ENCODE assay signal across 8 cellular contexts in the genomic region with DNA sequence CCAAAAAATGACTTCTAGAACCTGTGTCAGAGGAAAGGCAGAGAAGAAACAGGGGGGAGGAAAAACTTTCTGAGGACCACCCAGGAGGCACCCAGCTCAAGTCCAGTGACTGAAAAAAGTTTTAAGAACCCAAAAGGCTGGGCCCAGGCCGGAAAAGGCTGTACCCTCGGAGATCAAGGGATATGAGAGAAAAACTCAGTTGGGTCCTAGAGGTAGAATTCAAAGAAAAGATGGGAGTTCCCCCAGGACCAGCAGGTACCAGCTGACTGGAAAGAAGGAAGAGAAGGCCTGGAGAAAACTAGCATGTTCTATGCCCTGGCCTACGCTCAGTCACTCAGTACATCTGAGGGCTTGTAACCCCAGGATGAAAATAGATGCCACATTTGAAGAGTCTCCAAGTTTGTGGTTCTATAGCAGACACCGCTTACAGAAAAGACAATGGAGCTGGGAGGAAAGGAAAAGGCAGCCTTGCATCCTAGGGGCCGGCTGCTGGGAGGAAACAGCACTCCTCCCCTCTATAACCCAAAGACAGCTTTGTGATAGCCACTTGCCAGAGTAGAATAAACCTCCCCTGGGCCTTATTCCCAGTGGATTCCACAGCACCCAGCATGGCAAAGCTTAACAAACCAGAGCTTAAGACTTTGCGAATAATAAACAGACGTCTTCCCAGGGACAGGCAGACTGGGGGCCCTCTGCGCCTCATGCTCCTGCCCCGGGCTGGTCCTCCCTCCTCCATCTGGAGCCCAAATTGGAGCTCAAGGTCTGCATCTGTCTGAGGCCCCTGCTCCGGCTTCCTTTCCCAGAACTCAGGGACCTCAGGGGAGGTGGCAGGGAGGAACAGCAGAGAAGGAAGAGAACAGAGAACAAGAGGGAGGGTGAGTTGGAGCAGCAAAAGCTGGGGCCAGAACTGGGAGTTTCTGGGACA. TPM values are rescaled to one million over a fixed set of nuclear protein-coding genes. Genes with fewer than 3 reads are reported as not detected.
DNase-seq lines count a peak whose midpoint lies in the region; ATAC-seq and TF ChIP-seq lines count a peak whose summit lies in the region.
"Had no signal": no experiment of that assay in that cellular context is flagged by ENCODE, and none has a peak within 500 bp of the region (broad histone marks: within the 10 kb centered on the region; RNA-seq: fewer than 3 reads in every experiment).

No MANE protein-coding gene starts in this region.

- H3K9me3 ChIP-seq in IMR-90 (ENCODE audit: control insufficient read depth, insufficient read depth, low read length) (no peaks in the 10 kb centered on the region), heart right ventricle (no peaks in the 10 kb centered on the region), smooth muscle cell (replicated peaks; ENCODE audit: low read depth) (no peaks in the 10 kb centered on the region)

- no peak overlapping the region for H3K4ac ChIP-seq in IMR-90 (ENCODE audit: low read depth, low read length)

- no peaks in the 10 kb centered on the region for H3K27me3 Mint-ChIP-seq in activated T-cell treated with anti-CD3 and anti-CD28 coated beads, Interleukin-2, amount 50 U/mL, for 4 hours (ENCODE audit: low read depth)

- peaks cover 2% of the 10 kb centered on the region for H3K36me3 Mint-ChIP-seq in activated T-cell treated with anti-CD3 and anti-CD28 coated beads, Interleukin-2, amount 50 U/mL, for 4 hours (ENCODE audit: insufficient read depth)

- H4K91ac ChIP-seq in IMR-90 (ENCODE audit: insufficient read depth, low read depth, low read length) = no peak overlapping the region

- no peak overlapping the region for H2BK20ac ChIP-seq in IMR-90 (ENCODE audit: low read depth, low read length)

- WGBS in IMR-90 (ENCODE audit: extremely low coverage in 2 of 2, insufficient read length in 1 of 2), 2 experiments = 64% methylated on average over 6 of the region's 10 CpGs; no CpG with 5 or more reads in 1 of the 2 experiments
- 53 to 54% methylated on average over 10 of the region's 10 CpGs for WGBS in heart right ventricle, 2 donors
- 58% methylated on average over 10 of the region's 10 CpGs for WGBS in smooth muscle cell (ENCODE audit: low lambda C conversion rate)

- peak overlapping the region; percentile 74 for H3K4me3 Mint-ChIP-seq in activated T-cell treated with anti-CD3 and anti-CD28 coated beads, Interleukin-2, amount 50 U/mL, for 4 hours

- H2BK5ac ChIP-seq in IMR-90 (ENCODE audit: low read depth, low read length, poor library complexity, severe bottlenecking) = no peak overlapping the region

- peaks cover 86% of the 10 kb centered on the region for H3K4me1 Mint-ChIP-seq in activated T-cell treated with anti-CD3 and anti-CD28 coated beads, Interleukin-2, amount 50 U/mL, for 4 hours (ENCODE audit: low read depth)

- 0 out of 4 replicates have a peak overlapping the region, but pooled peaks of 1 of the 2 experiments have one; percentile 34 for H4K8ac ChIP-seq in IMR-90 (ENCODE audit: low read depth in 2 of 2, low read length in 2 of 2)

- peaks cover 15% of the 10 kb centered on the region for H3K4me1 ChIP-seq in IMR-90 (ENCODE audit: control insufficient read depth, insufficient read depth, low read length)
- peaks cover 23 to 91% (median 64%) of the 10 kb centered on the region in 9 donors for H3K4me1 ChIP-seq in heart right ventricle
- H3K4me1 ChIP-seq in smooth muscle cell (ENCODE audit: low read depth) = peaks cover 12% of the 10 kb centered on the region

- H3K27me3 ChIP-seq in IMR-90 (ENCODE audit: control insufficient read depth, insufficient read depth, low read length) (no peaks in the 10 kb centered on the region), heart right ventricle (no peaks in the 10 kb centered on the region), smooth muscle cell (ENCODE audit: low read depth) (no peaks in the 10 kb centered on the region)

- no peak overlapping the region; the same call in 1 of the 2 replicates for H2BK120ac ChIP-seq in IMR-90 (ENCODE audit: low read depth, low read length)

- intact Hi-C loops in IMR-90 (cut with micrococcal nuclease) (loop anchor here (5.0 to 10.0 kb wide), 2 partner anchors 119 to 677 kb away; partner anchors contain the start of genes BYSL and MED20), heart right ventricle (cut with DNase I) (loop anchor here (5.0 kb wide), 5 partner anchors 99 to 259 kb away; partner anchors contain the start of genes BYSL (in 4 of the 10), MED20 (in 4 of the 10), CCND3 (in 2 of the 10) and PRICKLE4 (in 1 of the 10))

- H3K23ac ChIP-seq in IMR-90 (ENCODE audit: low read depth, low read length) = no peak overlapping the region; the same call in 1 of the 2 replicates

- no peak overlapping the region for H2BK15ac ChIP-seq in IMR-90 (ENCODE audit: low read depth, low read length)

- peak overlapping the region; percentile 74 for H2AFZ ChIP-seq in IMR-90 (replicated peaks; ENCODE audit: low read length, poor library complexity)
- H2AFZ ChIP-seq in smooth muscle cell (ENCODE audit: low read depth) = peak overlapping the region; percentile 35

- CTCF ChIA-PET in IMR-90 (lab: Yijun Ruan, JAX) = interaction anchor here (0.6 to 1.3 kb wide), 3 partner anchors 22 to 240 kb away, joined by 4 to 5 read pairs (median 4); partner anchors contain the start of genes BYSL and MED20

- H3K9ac ChIP-seq in IMR-90 (ENCODE audit: low read depth, low read length) (no peak overlapping the region; the same call in 1 of the 2 replicates), smooth muscle cell (ENCODE audit: low read depth) (no peak overlapping the region)

- H3K4me2 ChIP-seq in IMR-90 (ENCODE audit: low read depth, low read length) (no peak overlapping the region), smooth muscle cell (no peak overlapping the region)

- no peak for TF ChIP-seq POLR2A in IMR-90 (IDR thresholded peaks at IDR 0.05; ENCODE audit: low read depth, low read length)

- H4K20me1 ChIP-seq in IMR-90 (ENCODE audit: insufficient read depth, low read length) = no peaks in the 10 kb centered on the region
- H4K20me1 ChIP-seq in smooth muscle cell (ENCODE audit: low read depth) = no peaks in the 10 kb centered on the region

- H3K9me1 ChIP-seq in IMR-90 (ENCODE audit: insufficient read depth, low read length) = peaks cover 3% of the 10 kb centered on the region; the same call in 1 of the 2 replicates

- POLR2A ChIA-PET in IMR-90 (lab: Charles Lee; ENCODE audit: unreplicated experiment) = no interaction called here

- DNase-seq in IMR-90 (no peak), heart right ventricle (peak; percentile 30 to 63), smooth muscle cell (lab: John Stamatoyannopoulos, UW; ENCODE audit: unreplicated experiment) (no peak), NCI-H1048 (lab: John Stamatoyannopoulos, UW) (no peak), NCI-H146 treated with DMSO at 0.1 percent for 48 hours (lab: John Stamatoyannopoulos, UW; ENCODE audit: unreplicated experiment) (no peak), NCI-H1436 (lab: John Stamatoyannopoulos, UW) (no peak)
- DNase-seq in activated T-cell treated with anti-CD3 and anti-CD28 coated beads, Interleukin-2, amount 50 U/mL, for 4 hours = no peak
- DNase-seq: PC-3 had no signal

- TF ChIP-seq CTCF in IMR-90 (conservative IDR thresholded peaks at IDR 0.05; ENCODE audit: low read depth, low read length) (no peak), heart right ventricle (IDR thresholded peaks at IDR 0.05) (no peak), smooth muscle cell (IDR thresholded peaks at IDR 0.05; ENCODE audit: borderline replicate concordance, insufficient read depth, poor library complexity, severe bottlenecking) (no peak)

- no peaks in the 10 kb centered on the region for H3K36me3 ChIP-seq in IMR-90 (ENCODE audit: control insufficient read depth, insufficient read depth, low read length)
- H3K36me3 ChIP-seq in heart right ventricle = no peaks in the 10 kb centered on the region
- H3K36me3 ChIP-seq in smooth muscle cell (ENCODE audit: low read depth) = no peaks in the 10 kb centered on the region

- peaks cover 13% of the 10 kb centered on the region for H3F3A ChIP-seq in smooth muscle cell (ENCODE audit: low read depth)

- H3K9me3 Mint-ChIP-seq in activated T-cell treated with anti-CD3 and anti-CD28 coated beads, Interleukin-2, amount 50 U/mL, for 4 hours = no peaks in the 10 kb centered on the region

- peak overlapping the region; percentile 7 for H2AK9ac ChIP-seq in IMR-90 (replicated peaks; ENCODE audit: low read depth, low read length, poor library complexity)

- no peak overlapping the region for H3K27ac ChIP-seq in IMR-90 (ENCODE audit: insufficient read depth, low read length)
- H3K27ac ChIP-seq in heart right ventricle = peak overlapping the region; percentile 55 to 84 (median 68)
- no peak overlapping the region for H3K27ac ChIP-seq in smooth muscle cell (ENCODE audit: low read depth)

- no peaks in the 10 kb centered on the region for H3K79me1 ChIP-seq in IMR-90 (ENCODE audit: low read depth in 1 of 2, low read length in 2 of 2)

- dilution Hi-C loops in IMR-90 (cut with HindIII; ENCODE audit: low sequenced_read_pairs, unreplicated experiment) = loop anchor here (10.0 kb wide), 1 partner anchor 117 kb away; the partner anchor contains the start of genes BYSL and MED20

- H3K18ac ChIP-seq in IMR-90 (ENCODE audit: low read depth, low read length) = no peak overlapping the region

- H4K5ac ChIP-seq in IMR-90 (ENCODE audit: low read depth, low read length) = no peak overlapping the region; the same call in 1 of the 2 replicates

- in situ Hi-C loops in IMR-90 (cut with MboI; ENCODE audit: low sequenced_read_pairs) = loop anchor here (5.0 kb wide), 2 partner anchors 104 to 194 kb away; no protein-coding TSS in a partner anchor

- H3K14ac ChIP-seq in IMR-90 (replicated peaks; ENCODE audit: low read depth, low read length) = no peak overlapping the region

- H2AK5ac ChIP-seq in IMR-90 (ENCODE audit: low read depth, low read length) = no peak overlapping the region

- no peak for ATAC-seq in IMR-90 (ENCODE audit: low read depth)
- no peak for ATAC-seq in activated T-cell treated with anti-CD3 and anti-CD28 coated beads, Interleukin-2, amount 50 U/mL, for 4 hours
- ATAC-seq in heart right ventricle = peak in 5 of 8 donors; percentile 10 to 51 (median 18)
- ATAC-seq: PC-3 had no signal

- H3K4me3 ChIP-seq in IMR-90 (ENCODE audit: insufficient read depth, low read depth, low read length) = no peak overlapping the region
- H3K4me3 ChIP-seq in heart right ventricle = peak overlapping the region in 1 of 10 donors; percentile 21
- H3K4me3 ChIP-seq in smooth muscle cell = no peak overlapping the region

- no peaks in the 10 kb centered on the region for H3K79me2 ChIP-seq in smooth muscle cell (ENCODE audit: low read depth)

- no TSS peak for BruUV-seq in IMR-90 (replicated peaks; lab: Mats Ljungman, UMichigan)

- TF ChIP-seq RAD21 in IMR-90 (IDR thresholded peaks at IDR 0.05; ENCODE audit: low read length) = no peak

- no peak overlapping the region for H3K56ac ChIP-seq in IMR-90 (ENCODE audit: extremely low read depth, insufficient read depth, low read length)

RNA-seq across cellular contexts. Expression of gene TAF8, which starts 8.9 kb away (rescaled TPM):
- total RNA-seq in IMR-90 (2012; rRNA removed) = 19.7 and 22.8 TPM in 2 replicates
- 14.3 and 21.0 TPM in 2 replicates for polyA plus RNA-seq in IMR-90 (2012; rRNA removed)
- polyA plus RNA-seq in IMR-90 (2012; cell fraction: cytosol; rRNA removed) = 10.0 and 13.9 TPM in 2 replicates
- polyA plus RNA-seq in IMR-90 (2012; cell fraction: nucleus; rRNA removed; ENCODE audit: low replicate concordance) = 15.2 and 21.3 TPM in 2 replicates
- total RNA-seq in activated T-cell treated with anti-CD3 and anti-CD28 coated beads, Interleukin-2, amount 50 U/mL, for 4 hours = 10 to 100 TPM; 35.7 to 39.9 (median 38.2) TPM
- 10 to 100 TPM; 21.0 to 38.1 (median 31.6) TPM for total RNA-seq in heart right ventricle
- polyA plus RNA-seq in heart right ventricle = 10 to 100 TPM; 15.2 to 20.1 TPM
- total RNA-seq in smooth muscle cell = 9.8 and 11.3 TPM in 2 replicates
- polyA plus RNA-seq in smooth muscle cell = 8.1 and 9.3 TPM in 2 replicates

Comparison
In these comparisons a context has a peak if more than half of its experiments do, and no peak if none do; other contexts are left out.
1. ATAC-seq: peak in heart right ventricle (5 of 8); none in IMR-90 (single experiment) and activated T-cell treated with anti-CD3 and anti-CD28 coated beads, Interleukin-2, amount 50 U/mL, for 4 hours (0 of 2).
2. DNase-seq: peak in heart right ventricle (2 of 2); none in IMR-90 (single experiment), activated T-cell treated with anti-CD3 and anti-CD28 coated beads, Interleukin-2, amount 50 U/mL, for 4 hours (single experiment), smooth muscle cell (single experiment), NCI-H1048 (single experiment), NCI-H146 treated with DMSO at 0.1 percent for 48 hours (single experiment) and NCI-H1436 (single experiment).
3. H3K27ac ChIP-seq: peak in heart right ventricle (10 of 10); none in IMR-90 (single experiment) and smooth muscle cell (single experiment).